10 cellular contexts compared by ENCODE assay signal in genomic region chr4:98626350-98626749, GRCh38. TPM values are rescaled to one million over a fixed set of nuclear protein-coding genes. Genes with fewer than 3 reads are reported as not detected.
DNase-seq lines count a peak whose midpoint lies in the region; ATAC-seq and TF ChIP-seq lines count a peak whose summit lies in the region.
"Had no signal": no experiment of that assay in that cellular context is flagged by ENCODE, and none has a peak within 500 bp of the region (broad histone marks: within the 10 kb centered on the region; RNA-seq: fewer than 3 reads in every experiment).

No MANE protein-coding gene starts in this region.

- DNase-seq in activated CD4-positive, alpha-beta memory T cell treated with anti-CD3 and anti-CD28 coated beads for 36 hours = no peak
- no peak for DNase-seq in activated CD4-positive, alpha-beta memory T cell treated with anti-CD3 and anti-CD28 coated beads, Interleukin-2, amount 10 ng/mL, durations not matched to agents 7 days and 5 days
- DNase-seq in activated CD8-positive, alpha-beta T cell treated with anti-CD3 and anti-CD28 coated beads, Interleukin-2, amount 10 ng/mL, durations not matched to agents 7 days and 5 days = no peak
- peak in 1 of 2 donors; percentile 19 for DNase-seq in heart right ventricle
- no peak for DNase-seq in thoracic aorta (ENCODE audit: low spot score)
- no peak for DNase-seq in colonic mucosa
- no peak for DNase-seq in NCI-H524 treated with DMSO at 0.1 percent for 48 hours (lab: John Stamatoyannopoulos, UW)
- DNase-seq: activated B cell treated with CpG ODN at 0.5 μM for 24 hours, immature natural killer cell had no signal

- H3K4me3 ChIP-seq in heart right ventricle (no peak overlapping the region), thoracic aorta (no peak overlapping the region), colonic mucosa (no peak overlapping the region)

- peak overlapping the region; percentile 43 for H3K27ac Mint-ChIP-seq in activated CD4-positive, alpha-beta memory T cell treated with anti-CD3 and anti-CD28 coated beads for 36 hours
- H3K27ac Mint-ChIP-seq in activated CD4-positive, alpha-beta memory T cell treated with anti-CD3 and anti-CD28 coated beads, Interleukin-2, amount 10 ng/mL, durations not matched to agents 7 days and 5 days = no peak overlapping the region
- peak overlapping the region; percentile 31 for H3K27ac Mint-ChIP-seq in activated CD8-positive, alpha-beta T cell treated with anti-CD3 and anti-CD28 coated beads, Interleukin-2, amount 10 ng/mL, durations not matched to agents 7 days and 5 days
- H3K27ac Mint-ChIP-seq: activated B cell treated with CpG ODN at 0.5 μM for 24 hours had no signal

- TF ChIP-seq CTCF in heart right ventricle (IDR thresholded peaks at IDR 0.05) = no peak
- TF ChIP-seq CTCF in thoracic aorta (IDR thresholded peaks at IDR 0.05) = no peak
- no peak for TF ChIP-seq CTCF in colonic mucosa (IDR thresholded peaks at IDR 0.05)

- no peak overlapping the region for H3K4me3 Mint-ChIP-seq in activated CD4-positive, alpha-beta memory T cell treated with anti-CD3 and anti-CD28 coated beads for 36 hours
- H3K4me3 Mint-ChIP-seq in activated CD4-positive, alpha-beta memory T cell treated with anti-CD3 and anti-CD28 coated beads, Interleukin-2, amount 10 ng/mL, durations not matched to agents 7 days and 5 days = no peak overlapping the region
- H3K4me3 Mint-ChIP-seq in activated CD8-positive, alpha-beta T cell treated with anti-CD3 and anti-CD28 coated beads, Interleukin-2, amount 10 ng/mL, durations not matched to agents 7 days and 5 days = no peak overlapping the region
- H3K4me3 Mint-ChIP-seq: activated B cell treated with CpG ODN at 0.5 μM for 24 hours had no signal

- CTCF ChIA-PET in activated CD4-positive, alpha-beta memory T cell treated with anti-CD3 and anti-CD28 coated beads for 36 hours (lab: Charles Lee) = no interaction called here
- CTCF ChIA-PET in activated CD4-positive, alpha-beta memory T cell treated with anti-CD3 and anti-CD28 coated beads, Interleukin-2, amount 10 ng/mL, durations not matched to agents 7 days and 5 days (lab: Charles Lee) = no interaction called here
- CTCF ChIA-PET in activated CD8-positive, alpha-beta T cell treated with anti-CD3 and anti-CD28 coated beads, Interleukin-2, amount 10 ng/mL, durations not matched to agents 7 days and 5 days (lab: Charles Lee) = no interaction called here

- no peaks in the 10 kb centered on the region for H3K9me3 Mint-ChIP-seq in activated CD4-positive, alpha-beta memory T cell treated with anti-CD3 and anti-CD28 coated beads for 36 hours
- no peaks in the 10 kb centered on the region for H3K9me3 Mint-ChIP-seq in activated CD4-positive, alpha-beta memory T cell treated with anti-CD3 and anti-CD28 coated beads, Interleukin-2, amount 10 ng/mL, durations not matched to agents 7 days and 5 days
- H3K9me3 Mint-ChIP-seq in activated CD8-positive, alpha-beta T cell treated with anti-CD3 and anti-CD28 coated beads, Interleukin-2, amount 10 ng/mL, durations not matched to agents 7 days and 5 days (ENCODE audit: insufficient read depth) = no peaks in the 10 kb centered on the region
- H3K9me3 Mint-ChIP-seq: activated B cell treated with CpG ODN at 0.5 μM for 24 hours, immature natural killer cell had no signal

- H3K27me3 Mint-ChIP-seq in activated CD4-positive, alpha-beta memory T cell treated with anti-CD3 and anti-CD28 coated beads for 36 hours = no peaks in the 10 kb centered on the region
- H3K27me3 Mint-ChIP-seq in activated CD4-positive, alpha-beta memory T cell treated with anti-CD3 and anti-CD28 coated beads, Interleukin-2, amount 10 ng/mL, durations not matched to agents 7 days and 5 days = no peaks in the 10 kb centered on the region
- no peaks in the 10 kb centered on the region for H3K27me3 Mint-ChIP-seq in activated CD8-positive, alpha-beta T cell treated with anti-CD3 and anti-CD28 coated beads, Interleukin-2, amount 10 ng/mL, durations not matched to agents 7 days and 5 days (ENCODE audit: low read depth)
- H3K27me3 Mint-ChIP-seq: activated B cell treated with CpG ODN at 0.5 μM for 24 hours had no signal

- no peak overlapping the region for H3K9ac ChIP-seq in colonic mucosa (ENCODE audit: low read depth in 2 of 2, low read length in 2 of 2)

- H3K27me3 ChIP-seq in heart right ventricle (no peaks in the 10 kb centered on the region), thoracic aorta (replicated peaks; ENCODE audit: insufficient read depth) (no peaks in the 10 kb centered on the region), colonic mucosa (no peaks in the 10 kb centered on the region)

- intact Hi-C loops in activated CD4-positive, alpha-beta memory T cell treated with anti-CD3 and anti-CD28 coated beads for 36 hours (cut with micrococcal nuclease) = no loop called here
- intact Hi-C loops in heart right ventricle (cut with DNase I) (loop anchor here in 1 of 10 donors (5.0 kb wide), 1 partner anchor 159 kb away; no protein-coding TSS in a partner anchor), colonic mucosa (cut with DNase I) (no loop called here)

- POLR2A ChIA-PET in activated CD4-positive, alpha-beta memory T cell treated with anti-CD3 and anti-CD28 coated beads for 36 hours (lab: Charles Lee) = no interaction called here
- POLR2A ChIA-PET in activated CD4-positive, alpha-beta memory T cell treated with anti-CD3 and anti-CD28 coated beads, Interleukin-2, amount 10 ng/mL, durations not matched to agents 7 days and 5 days (lab: Charles Lee) = interaction anchor here (1.2 kb wide), 1 partner anchor 32 kb away, joined by 3 read pairs; the partner anchor contains the start of gene TSPAN5
- POLR2A ChIA-PET in activated CD8-positive, alpha-beta T cell treated with anti-CD3 and anti-CD28 coated beads, Interleukin-2, amount 10 ng/mL, durations not matched to agents 7 days and 5 days (lab: Charles Lee) = no interaction called here

- 55 to 64% methylated on average over 4 of the region's 4 CpGs for WGBS in heart right ventricle, 2 donors

- H3K4me1 ChIP-seq in heart right ventricle (peaks cover 0 to 33% (median 12%) of the 10 kb centered on the region in 9 donors), thoracic aorta (ENCODE audit: control insufficient read depth in 1 of 2, low read depth in 2 of 2) (peaks cover 26 to 38% of the 10 kb centered on the region in 2 donors), colonic mucosa (no peaks in the 10 kb centered on the region)

- peaks cover 62% of the 10 kb centered on the region for H3K4me1 Mint-ChIP-seq in activated CD4-positive, alpha-beta memory T cell treated with anti-CD3 and anti-CD28 coated beads for 36 hours (ENCODE audit: low read depth)
- H3K4me1 Mint-ChIP-seq in activated CD4-positive, alpha-beta memory T cell treated with anti-CD3 and anti-CD28 coated beads, Interleukin-2, amount 10 ng/mL, durations not matched to agents 7 days and 5 days = peaks cover 30% of the 10 kb centered on the region
- H3K4me1 Mint-ChIP-seq in activated CD8-positive, alpha-beta T cell treated with anti-CD3 and anti-CD28 coated beads, Interleukin-2, amount 10 ng/mL, durations not matched to agents 7 days and 5 days (ENCODE audit: low read depth) = peaks cover 39% of the 10 kb centered on the region
- H3K4me1 Mint-ChIP-seq: activated B cell treated with CpG ODN at 0.5 μM for 24 hours had no signal

- H3K9me3 ChIP-seq in heart right ventricle (no peaks in the 10 kb centered on the region), thoracic aorta (no peaks in the 10 kb centered on the region), colonic mucosa (no peaks in the 10 kb centered on the region)

- H3K27ac ChIP-seq in heart right ventricle = peak overlapping the region in 3 of 10 donors; percentile 1 to 17 (median 5)
- peak overlapping the region; percentile 57 for H3K27ac ChIP-seq in thoracic aorta
- H3K27ac ChIP-seq in colonic mucosa = no peak overlapping the region

- ATAC-seq in activated CD8-positive, alpha-beta T cell treated with anti-CD3 and anti-CD28 coated beads, Interleukin-2, amount 10 ng/mL, durations not matched to agents 7 days and 5 days = no peak
- ATAC-seq in heart right ventricle (peak in 7 of 8 donors; percentile 53 to 76 (median 63)), thoracic aorta (ENCODE audit: insufficient number of reproducible peaks, low FRiP score, low read depth) (no peak), HG02623 (IDR thresholded peaks at IDR 0.05; ENCODE audit: unreplicated experiment) (no peak)

- peaks cover 2% of the 10 kb centered on the region for H3K36me3 Mint-ChIP-seq in activated CD4-positive, alpha-beta memory T cell treated with anti-CD3 and anti-CD28 coated beads for 36 hours
- no peaks in the 10 kb centered on the region for H3K36me3 Mint-ChIP-seq in activated CD4-positive, alpha-beta memory T cell treated with anti-CD3 and anti-CD28 coated beads, Interleukin-2, amount 10 ng/mL, durations not matched to agents 7 days and 5 days (ENCODE audit: low read depth)
- peaks cover 6% of the 10 kb centered on the region for H3K36me3 Mint-ChIP-seq in activated CD8-positive, alpha-beta T cell treated with anti-CD3 and anti-CD28 coated beads, Interleukin-2, amount 10 ng/mL, durations not matched to agents 7 days and 5 days (ENCODE audit: low read depth)
- H3K36me3 Mint-ChIP-seq: immature natural killer cell had no signal

- H3K36me3 ChIP-seq in heart right ventricle (no peaks in the 10 kb centered on the region), thoracic aorta (no peaks in the 10 kb centered on the region), colonic mucosa (no peaks in the 10 kb centered on the region)

RNA-seq across cellular contexts. Expression of gene TSPAN5, which starts 32.1 kb away (rescaled TPM):
- total RNA-seq in activated CD4-positive, alpha-beta memory T cell treated with anti-CD3 and anti-CD28 coated beads for 36 hours = 10 to 100 TPM; 19.2 to 20.4 TPM
- 10 to 100 TPM; 21.8 to 22.6 TPM for total RNA-seq in activated CD4-positive, alpha-beta memory T cell treated with anti-CD3 and anti-CD28 coated beads, Interleukin-2, amount 10 ng/mL, durations not matched to agents 7 days and 5 days
- total RNA-seq in activated CD8-positive, alpha-beta T cell treated with anti-CD3 and anti-CD28 coated beads, Interleukin-2, amount 10 ng/mL, durations not matched to agents 7 days and 5 days = 10 to 100 TPM; 18.6 to 21.5 TPM
- total RNA-seq in heart right ventricle = 1 to 10 TPM in 9 of 10 donors, under 1 TPM in 1; 0.85 to 6.7 (median 4.4) TPM
- polyA plus RNA-seq in heart right ventricle = 1 to 10 TPM in 1 of 2 donors, under 1 TPM in 1; 0.88 to 3.2 TPM
- total RNA-seq in thoracic aorta = 10 to 100 TPM in 1 of 2 donors, 1 to 10 TPM in 1; 7.7 to 11.4 TPM
- total RNA-seq in colonic mucosa = 1 to 10 TPM; 5.3 to 5.6 TPM

Comparison
In these comparisons a context has a peak if more than half of its experiments do, and no peak if none do; other contexts are left out.
1. ATAC-seq: peak in heart right ventricle (7 of 8); none in activated CD8-positive, alpha-beta T cell treated with anti-CD3 and anti-CD28 coated beads, Interleukin-2, amount 10 ng/mL, durations not matched to agents 7 days and 5 days (single experiment), thoracic aorta (single experiment) and HG02623 (single experiment).